In genomic region chr3:196440696-196441095, GRCh38 we compare ENCODE assay signal across 22 cellular contexts. TPM values are rescaled to one million over a fixed set of nuclear protein-coding genes. Genes with fewer than 3 reads are reported as not detected.
DNase-seq lines count a peak whose midpoint lies in the region; ATAC-seq and TF ChIP-seq lines count a peak whose summit lies in the region.
"Had no signal": no experiment of that assay in that cellular context is flagged by ENCODE, and none has a peak within 500 bp of the region (broad histone marks: within the 10 kb centered on the region; RNA-seq: fewer than 3 reads in every experiment).

No MANE protein-coding gene starts in this region.

- H3K36me3 ChIP-seq in OCI-LY7 (ENCODE audit: insufficient read depth, low read length): no peaks in the 10 kb centered on the region
- H3K36me3 ChIP-seq: sigmoid colon, SJCRH30, tibial nerve had no signal

- no TSS peak for BruUV-seq in OCI-LY7 (replicated peaks; lab: Mats Ljungman, UMichigan)

- POLR2A ChIA-PET in activated CD4-positive, alpha-beta T cell treated with anti-CD3 and anti-CD28 coated beads for 36 hours (lab: Charles Lee): no interaction called here
- POLR2A ChIA-PET in OCI-LY7 (lab: Charles Lee): interaction anchor here (1.9 kb wide), 1 partner anchor 8 kb away, joined by 5 read pairs; the partner anchor contains the start of gene UBXN7

- no peaks in the 10 kb centered on the region for H3K9me2 ChIP-seq in OCI-LY7 (ENCODE audit: insufficient read depth, low read length)

- no peaks in the 10 kb centered on the region for H3K36me3 Mint-ChIP-seq in activated CD4-positive, alpha-beta T cell treated with anti-CD3 and anti-CD28 coated beads for 36 hours (ENCODE audit: low read depth)
- H3K36me3 Mint-ChIP-seq in progenitor cell of endocrine pancreas (ENCODE audit: insufficient read depth): no peaks in the 10 kb centered on the region
- no peaks in the 10 kb centered on the region for H3K36me3 Mint-ChIP-seq in stimulated activated memory B cell treated with anti-CD40 and anti-IgM and Interleukin-4, amounts not matched to agents 10 μg/mL and 1 μg/mL and 100 μg/mL, for 72 hours
- H3K36me3 Mint-ChIP-seq: CD4-positive, CD25-positive, alpha-beta regulatory T cell had no signal

- intact Hi-C loops in activated CD4-positive, alpha-beta T cell treated with anti-CD3 and anti-CD28 coated beads for 36 hours (cut with DNase I, micrococcal nuclease): no loop called here
- intact Hi-C loops in OCI-LY7 (cut with micrococcal nuclease; ENCODE audit: unreplicated experiment): loop anchor here (10.0 kb wide), 1 partner anchor 186 kb away; no protein-coding TSS in a partner anchor

- no peak overlapping the region for H3K4me3 ChIP-seq in OCI-LY7 (ENCODE audit: low read depth, low read length, poor library complexity, severe bottlenecking)
- H3K4me3 ChIP-seq: sigmoid colon, SJCRH30, tibial nerve had no signal

- no peak overlapping the region for H3K4me2 ChIP-seq in OCI-LY7 (ENCODE audit: low read length)

- peak overlapping the region; percentile 17; the same call in 1 of the 2 replicates for H2AFZ ChIP-seq in OCI-LY7 (ENCODE audit: low read length)

- no peak for DNase-seq in activated CD4-positive, alpha-beta T cell treated with anti-CD3 and anti-CD28 coated beads for 36 hours
- DNase-seq in activated CD4-positive, alpha-beta T cell treated with anti-CD3 and anti-CD28 coated beads for 4 hours: no peak
- DNase-seq in OCI-LY7 (ENCODE audit: low spot score) (no peak), superior temporal gyrus (ENCODE audit: extremely low spot score) (peak; percentile 33), progenitor cell of endocrine pancreas (ENCODE audit: low spot score, unreplicated experiment) (no peak), NCI-H1694 treated with DMSO at 0.1 percent for 48 hours (lab: John Stamatoyannopoulos, UW) (no peak)
- DNase-seq: 8988T; activated CD4-positive, alpha-beta T cell treated with anti-CD3 and anti-CD28 coated beads, Interleukin-2, amount 10 ng/mL, durations not matched to agents 7 days and 5 days; activated naive CD4-positive, alpha-beta T cell treated with anti-CD3 and anti-CD28 coated beads for 36 hours; CD4-positive, CD25-positive, alpha-beta regulatory T cell; cortex of kidney; DMS79 treated with DMSO at 0.1 percent for 48 hours; kidney; NCI-H146; NCI-H446 treated with DMSO at 0.1 percent for 48 hours; sigmoid colon; SJCRH30; T1000 had no signal

- H3K9me3 ChIP-seq in OCI-LY7 (ENCODE audit: low read length): no peaks in the 10 kb centered on the region
- H3K9me3 ChIP-seq: sigmoid colon, SJCRH30, tibial nerve had no signal

- no peak for ATAC-seq in activated CD4-positive, alpha-beta T cell treated with anti-CD3 and anti-CD28 coated beads for 36 hours
- ATAC-seq in HG02610 (IDR thresholded peaks at IDR 0.05; ENCODE audit: unreplicated experiment): peak; percentile 36
- no peak for ATAC-seq in stimulated activated memory B cell treated with anti-CD40 and anti-IgM and Interleukin-4, amounts not matched to agents 10 μg/mL and 1 μg/mL and 100 μg/mL, for 72 hours

- no peaks in the 10 kb centered on the region for H3K9me3 Mint-ChIP-seq in activated CD4-positive, alpha-beta T cell treated with anti-CD3 and anti-CD28 coated beads for 36 hours (ENCODE audit: low read depth)
- no peaks in the 10 kb centered on the region for H3K9me3 Mint-ChIP-seq in progenitor cell of endocrine pancreas (ENCODE audit: low read depth)
- H3K9me3 Mint-ChIP-seq in stimulated activated memory B cell treated with anti-CD40 and anti-IgM and Interleukin-4, amounts not matched to agents 10 μg/mL and 1 μg/mL and 100 μg/mL, for 72 hours: no peaks in the 10 kb centered on the region
- H3K9me3 Mint-ChIP-seq: activated CD4-positive, alpha-beta T cell treated with anti-CD3 and anti-CD28 coated beads, Interleukin-2, amount 10 ng/mL, durations not matched to agents 7 days and 5 days; activated naive CD4-positive, alpha-beta T cell treated with anti-CD3 and anti-CD28 coated beads for 36 hours; CD4-positive, CD25-positive, alpha-beta regulatory T cell had no signal

- H3K4me3 Mint-ChIP-seq in activated CD4-positive, alpha-beta T cell treated with anti-CD3 and anti-CD28 coated beads for 36 hours: no peak overlapping the region
- H3K4me3 Mint-ChIP-seq in progenitor cell of endocrine pancreas (ENCODE audit: low read depth): no peak overlapping the region
- no peak overlapping the region for H3K4me3 Mint-ChIP-seq in stimulated activated memory B cell treated with anti-CD40 and anti-IgM and Interleukin-4, amounts not matched to agents 10 μg/mL and 1 μg/mL and 100 μg/mL, for 72 hours
- H3K4me3 Mint-ChIP-seq: activated CD4-positive, alpha-beta T cell treated with anti-CD3 and anti-CD28 coated beads, Interleukin-2, amount 10 ng/mL, durations not matched to agents 7 days and 5 days; activated naive CD4-positive, alpha-beta T cell treated with anti-CD3 and anti-CD28 coated beads for 36 hours; CD4-positive, CD25-positive, alpha-beta regulatory T cell had no signal

- H3K4me1 ChIP-seq in OCI-LY7 (ENCODE audit: insufficient read depth, low read length, poor library complexity, severe bottlenecking): peaks cover 12% of the 10 kb centered on the region
- H3K4me1 ChIP-seq: sigmoid colon, SJCRH30, tibial nerve had no signal

- no peak overlapping the region for H3K27ac ChIP-seq in OCI-LY7 (ENCODE audit: low read depth, low read length, poor library complexity, severe bottlenecking)
- H3K27ac ChIP-seq: HL-60, sigmoid colon, SJCRH30, tibial nerve had no signal

- H3K4me1 Mint-ChIP-seq in activated CD4-positive, alpha-beta T cell treated with anti-CD3 and anti-CD28 coated beads for 36 hours: peaks cover 21% of the 10 kb centered on the region
- no peaks in the 10 kb centered on the region for H3K4me1 Mint-ChIP-seq in progenitor cell of endocrine pancreas (ENCODE audit: low read depth)
- peaks cover 30% of the 10 kb centered on the region for H3K4me1 Mint-ChIP-seq in stimulated activated memory B cell treated with anti-CD40 and anti-IgM and Interleukin-4, amounts not matched to agents 10 μg/mL and 1 μg/mL and 100 μg/mL, for 72 hours

- H3K79me2 ChIP-seq in OCI-LY7 (ENCODE audit: insufficient read depth, low read depth, low read length): no peaks in the 10 kb centered on the region

- no peaks in the 10 kb centered on the region for H4K20me1 ChIP-seq in OCI-LY7 (ENCODE audit: insufficient read depth, low read length)

- H3K27me3 Mint-ChIP-seq in activated CD4-positive, alpha-beta T cell treated with anti-CD3 and anti-CD28 coated beads for 36 hours: no peaks in the 10 kb centered on the region
- no peaks in the 10 kb centered on the region for H3K27me3 Mint-ChIP-seq in progenitor cell of endocrine pancreas
- no peaks in the 10 kb centered on the region for H3K27me3 Mint-ChIP-seq in stimulated activated memory B cell treated with anti-CD40 and anti-IgM and Interleukin-4, amounts not matched to agents 10 μg/mL and 1 μg/mL and 100 μg/mL, for 72 hours
- H3K27me3 Mint-ChIP-seq: activated CD4-positive, alpha-beta T cell treated with anti-CD3 and anti-CD28 coated beads, Interleukin-2, amount 10 ng/mL, durations not matched to agents 7 days and 5 days; CD4-positive, CD25-positive, alpha-beta regulatory T cell had no signal

- CTCF ChIA-PET in activated CD4-positive, alpha-beta T cell treated with anti-CD3 and anti-CD28 coated beads for 36 hours (lab: Charles Lee): interaction anchor here (0.7 kb wide), 1 partner anchor 61 kb away, joined by 3 read pairs; no protein-coding TSS in a partner anchor
- CTCF ChIA-PET in OCI-LY7 (lab: Charles Lee; ENCODE audit: unreplicated experiment): no interaction called here

- TF ChIP-seq CTCF in OCI-LY7 (conservative IDR thresholded peaks at IDR 0.05; ENCODE audit: low read length) (no peak), progenitor cell of endocrine pancreas (IDR thresholded peaks at IDR 0.05; ENCODE audit: unreplicated experiment) (no peak)

- H3K27ac Mint-ChIP-seq in activated CD4-positive, alpha-beta T cell treated with anti-CD3 and anti-CD28 coated beads for 36 hours: peak overlapping the region; percentile 25
- no peak overlapping the region for H3K27ac Mint-ChIP-seq in progenitor cell of endocrine pancreas
- no peak overlapping the region for H3K27ac Mint-ChIP-seq in stimulated activated memory B cell treated with anti-CD40 and anti-IgM and Interleukin-4, amounts not matched to agents 10 μg/mL and 1 μg/mL and 100 μg/mL, for 72 hours
- H3K27ac Mint-ChIP-seq: activated naive CD4-positive, alpha-beta T cell treated with anti-CD3 and anti-CD28 coated beads for 36 hours; CD4-positive, CD25-positive, alpha-beta regulatory T cell had no signal

RNA-seq across cellular contexts. Expression of gene UBXN7, which starts 8.5 kb away (rescaled TPM):
- 100 to 1,000 TPM in 1 of 2 experiments, 10 to 100 TPM in 1; 67.2 to 102 TPM for total RNA-seq in activated CD4-positive, alpha-beta T cell treated with anti-CD3 and anti-CD28 coated beads for 36 hours
- total RNA-seq in OCI-LY7 (2014; rRNA removed; shearing (Covaris generic)): 12.7 and 28.9 TPM in 2 replicates
- total RNA-seq in OCI-LY7 (2022) (73.4 and 76.6 TPM in 2 replicates), progenitor cell of endocrine pancreas (90.6 and 102 TPM in 2 replicates)
